ENCODE assay signal across 7 cellular contexts in the genomic region with DNA sequence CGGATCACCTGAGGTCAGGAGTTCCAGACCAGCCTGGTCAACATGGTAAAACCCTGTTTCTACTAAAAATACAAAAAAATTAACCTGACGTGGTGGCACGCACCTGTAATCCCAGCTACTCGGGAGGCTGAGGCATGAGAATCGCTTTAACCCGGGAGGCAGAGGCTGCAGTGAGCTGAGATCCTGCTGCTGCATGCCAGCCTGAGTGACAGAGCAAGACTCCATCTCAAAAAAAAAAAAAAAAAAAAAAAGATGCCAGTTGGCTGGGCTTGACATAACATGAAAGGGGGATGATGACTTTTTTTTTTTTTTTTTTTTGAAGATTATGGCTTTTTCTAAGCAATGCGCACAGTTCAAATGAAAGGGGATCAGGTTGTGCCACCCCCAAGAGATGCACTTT. TPM values are rescaled to one million over a fixed set of nuclear protein-coding genes. Genes with fewer than 3 reads are reported as not detected.
A peak's percentile ranks its signal among the peaks of the same experiment; 100 is the strongest.
DNase-seq lines count a peak whose midpoint lies in the region; ATAC-seq and TF ChIP-seq lines count a peak whose summit lies in the region.
"Not testable (repeated sequence)": the region's sequence is repeated elsewhere in the genome, so short reads cannot be mapped to it uniquely, and the experiment has no call there.

No MANE protein-coding gene starts in this region.

- not testable (repeated sequence) for H3K27me3 ChIP-seq in H9 (ENCODE audit: insufficient read depth, low read length); heart right ventricle; mucosa of rectum (ENCODE audit: control insufficient read depth in 2 of 2, insufficient read depth in 2 of 2, low read length in 2 of 2); psoas muscle (ENCODE audit: insufficient read depth in 3 of 3, low read length in 2 of 3); thoracic aorta (replicated peaks; ENCODE audit: insufficient read depth)

- H4K91ac ChIP-seq in H9 (ENCODE audit: insufficient read length, low read depth, low read length), result not testable (repeated sequence)

- intact Hi-C loops in heart right ventricle (cut with DNase I), result loop anchor here in 1 of 10 donors (5.0 kb wide), 1 partner anchor 60 kb away; no protein-coding TSS in a partner anchor
- intact Hi-C loops in psoas muscle (cut with DNase I), result not testable (repeated sequence)

- not testable (repeated sequence) for H2BK20ac ChIP-seq in H9 (ENCODE audit: low read depth, low read length, poor library complexity, severe bottlenecking)

- H4K5ac ChIP-seq in H9 (ENCODE audit: insufficient read length, low read depth, low read length), result not testable (repeated sequence)

- peak overlapping the region in 2 of 3 experiments; percentile 34 to 74; a peak in 2 of 7 replicates for H3K27ac Mint-ChIP-seq in H9
- H3K27ac Mint-ChIP-seq in central memory CD8-positive, alpha-beta T cell (ENCODE audit: low read depth), result peak overlapping the region; percentile 51

- H3K4me3 Mint-ChIP-seq in H9; central memory CD8-positive, alpha-beta T cell: not testable (repeated sequence)

- H3K4me2 ChIP-seq in H9 (ENCODE audit: insufficient read depth, insufficient read length, low read length), result not testable (repeated sequence)

- not testable (repeated sequence) for H3K36me3 ChIP-seq in heart right ventricle; mucosa of rectum (ENCODE audit: control insufficient read depth in 2 of 2, insufficient read depth in 2 of 2, low read length in 2 of 2); psoas muscle (ENCODE audit: insufficient read depth in 1 of 2, low read depth in 1 of 2); thoracic aorta

- not testable (repeated sequence) for H3K27ac ChIP-seq in H9 (ENCODE audit: insufficient read length, low read depth, low read length)
- H3K27ac ChIP-seq in heart right ventricle (peak overlapping the region; percentile 49 to 95 (median 82)), mucosa of rectum (ENCODE audit: low read depth in 2 of 2, low read length in 2 of 2) (peak overlapping the region; percentile 40 to 65), psoas muscle (peak overlapping the region; percentile 93), thoracic aorta (peak overlapping the region; percentile 52 to 72)

- H3K36me3 Mint-ChIP-seq in H9 (ENCODE audit: insufficient read depth in 1 of 3, low read depth in 3 of 3); central memory CD8-positive, alpha-beta T cell (ENCODE audit: insufficient read depth): not testable (repeated sequence)

- H2AK5ac ChIP-seq in H9 (ENCODE audit: insufficient read length, low read length), result not testable (repeated sequence)

- H3K56ac ChIP-seq in H9 (ENCODE audit: insufficient read length, low read depth, low read length), result not testable (repeated sequence)

- not testable (repeated sequence) for H3T11ph ChIP-seq in H9 (ENCODE audit: low read length)

- not testable (repeated sequence) for H3K79me2 ChIP-seq in H9 (ENCODE audit: insufficient read depth, low read length)

- not testable (repeated sequence) for H3K27me3 Mint-ChIP-seq in H9 (ENCODE audit: low read depth); central memory CD8-positive, alpha-beta T cell

- not testable (repeated sequence) for H3K79me1 ChIP-seq in H9 (ENCODE audit: insufficient read depth, low read depth, low read length, poor library complexity, severe bottlenecking)

- not testable (repeated sequence) for H4K8ac ChIP-seq in H9 (replicated peaks; ENCODE audit: insufficient read length, low read depth, low read length)

- H3K4ac ChIP-seq in H9 (ENCODE audit: low read depth, low read length), result not testable (repeated sequence)

- not testable (repeated sequence) for H3K9ac ChIP-seq in H9 (ENCODE audit: extremely low read depth, insufficient read length, low read length)
- peak overlapping the region in 1 of 2 donors; percentile 26 for H3K9ac ChIP-seq in mucosa of rectum (ENCODE audit: low read depth in 1 of 2, low read length in 2 of 2)

- not testable (repeated sequence) for H3K14ac ChIP-seq in H9 (ENCODE audit: insufficient read depth, low read length)

- H3K4me3 ChIP-seq in heart right ventricle; mucosa of rectum (ENCODE audit: low read length in 2 of 2); psoas muscle; thoracic aorta: not testable (repeated sequence)

- H3K4me1 Mint-ChIP-seq in H9, result peaks cover 18 to 24% of the 10 kb centered on the region in 2 experiments
- H3K4me1 Mint-ChIP-seq in central memory CD8-positive, alpha-beta T cell, result not testable (repeated sequence)

- not testable (repeated sequence) for TF ChIP-seq CTCF in H9 (conservative IDR thresholded peaks at IDR 0.05); heart right ventricle (IDR thresholded peaks at IDR 0.05); psoas muscle (IDR thresholded peaks at IDR 0.05); thoracic aorta (IDR thresholded peaks at IDR 0.05)

- DNase-seq in H9; central memory CD8-positive, alpha-beta T cell (ENCODE audit: low spot score in 2 of 2); heart right ventricle; thoracic aorta (ENCODE audit: low spot score): not testable (repeated sequence)
- DNase-seq in NCI-H2171 treated with DMSO at 0.1 percent for 48 hours (lab: John Stamatoyannopoulos, UW) (peak; percentile 93), psoas muscle (peak in 1 of 2 donors; percentile 18)

- H3K4me1 ChIP-seq in H9 (ENCODE audit: insufficient read depth, low read length), result not testable (repeated sequence)
- H3K4me1 ChIP-seq in heart right ventricle (peaks cover 4 to 27% (median 14%) of the 10 kb centered on the region in 9 donors), mucosa of rectum (ENCODE audit: control insufficient read depth in 2 of 2, insufficient read depth in 2 of 2, low read length in 2 of 2) (peaks cover 26 to 33% of the 10 kb centered on the region in 2 donors), psoas muscle (peaks cover 19% of the 10 kb centered on the region), thoracic aorta (ENCODE audit: control insufficient read depth in 1 of 2, low read depth in 2 of 2) (peaks cover 10 to 19% of the 10 kb centered on the region in 2 donors)

- not testable (repeated sequence) for H3K23ac ChIP-seq in H9 (ENCODE audit: insufficient read length, low read depth, low read length)

- H3K9me3 Mint-ChIP-seq in H9; central memory CD8-positive, alpha-beta T cell: not testable (repeated sequence)

- not testable (repeated sequence) for ATAC-seq in central memory CD8-positive, alpha-beta T cell (replicated peaks; ENCODE audit: extremely low read depth, poor library complexity, severe bottlenecking); thoracic aorta (ENCODE audit: insufficient number of reproducible peaks, low FRiP score, low read depth)
- peak in 2 of 8 donors; percentile 32 to 50 for ATAC-seq in heart right ventricle
- ATAC-seq in psoas muscle, result peak in 2 of 4 donors; percentile 18 to 51

- H3K18ac ChIP-seq in H9 (ENCODE audit: insufficient read length, low read depth, low read length), result not testable (repeated sequence)

- H4K20me1 ChIP-seq in H9 (ENCODE audit: control insufficient read depth, insufficient read depth, insufficient read length), result not testable (repeated sequence)

- H2BK120ac ChIP-seq in H9 (ENCODE audit: low read depth, low read length, poor library complexity, severe bottlenecking), result not testable (repeated sequence)

- WGBS in H9 (ENCODE audit: extremely low coverage, insufficient read length, low lambda C conversion rate), result no CpG with 5 or more reads among the region's 7 CpGs
- WGBS in heart right ventricle, 2 donors, result 75 to 79% methylated on average over 7 of the region's 7 CpGs
- WGBS in psoas muscle, 3 donors, result 72 to 82% (median 80%) methylated on average over 7 of the region's 7 CpGs

- H2BK5ac ChIP-seq in H9 (ENCODE audit: insufficient read length, low read length), result not testable (repeated sequence)

- not testable (repeated sequence) for H3K9me3 ChIP-seq in H9 (ENCODE audit: control insufficient read depth, low read depth, low read length); heart right ventricle; mucosa of rectum (ENCODE audit: control insufficient read depth in 2 of 2, low read length in 2 of 2); psoas muscle; thoracic aorta

- H2BK15ac ChIP-seq in H9 (ENCODE audit: low read depth, low read length), result not testable (repeated sequence)

- not testable (repeated sequence) for H3K23me2 ChIP-seq in H9 (ENCODE audit: insufficient read length, low read depth, low read length, poor library complexity, severe bottlenecking)

- H2BK12ac ChIP-seq in H9 (ENCODE audit: insufficient read length, low read depth, low read length), result not testable (repeated sequence)

- H2AFZ ChIP-seq in H9 (ENCODE audit: low read length), result not testable (repeated sequence)

RNA-seq across cellular contexts. Expression of gene MKRN1, which starts 28.2 kb away (rescaled TPM):
- total RNA-seq in H9 (2021) (106 and 112 TPM in 2 replicates), heart right ventricle (100 to 1,000 TPM in 4 of 10 donors, 10 to 100 TPM in 6; 80.6 to 113 (median 92.0) TPM), psoas muscle (10 to 100 TPM; 58.3 to 82.0 (median 69.3) TPM), thoracic aorta (10 to 100 TPM; 39.7 to 62.1 TPM)
- polyA plus RNA-seq in heart right ventricle (10 to 100 TPM; 38.5 to 42.0 TPM), psoas muscle (10 to 100 TPM; 27.0 to 59.1 (median 44.5) TPM)
